ENCODE assay signal across 23 cellular contexts in genomic region chr11:66302656-66303055, GRCh38. TPM values are rescaled to one million over a fixed set of nuclear protein-coding genes. Genes with fewer than 3 reads are reported as not detected.
DNase-seq lines count a peak whose midpoint lies in the region; ATAC-seq, FAIRE-seq and TF ChIP-seq lines count a peak whose summit lies in the region.
"Had no signal": no experiment of that assay in that cellular context is flagged by ENCODE, and none has a peak within 500 bp of the region (broad histone marks: within the 10 kb centered on the region; RNA-seq: fewer than 3 reads in every experiment).

No MANE protein-coding gene starts in this region.

- TF ChIP-seq EP300 in K562 (IDR thresholded peaks at IDR 0.05; ENCODE audit: low read length) (no peak), gastroesophageal sphincter (IDR thresholded peaks at IDR 0.05) (no peak)

- H3K9me3 Mint-ChIP-seq in neural progenitor cell: no peaks in the 10 kb centered on the region
- H3K9me3 Mint-ChIP-seq: CD8-positive, alpha-beta memory T cell; HFFc6 had no signal

- intact Hi-C loops in IMR-90 (cut with micrococcal nuclease) (no loop called here), K562 (cut with micrococcal nuclease) (no loop called here)

- H3K4me2 ChIP-seq in IMR-90 (ENCODE audit: low read depth, low read length) (no peak overlapping the region), K562 (ENCODE audit: insufficient read depth, low read length) (no peak overlapping the region), neural progenitor cell (no peak overlapping the region)

- peaks cover 20% of the 10 kb centered on the region for H3K27me3 Mint-ChIP-seq in neural progenitor cell (ENCODE audit: insufficient read depth, low read depth)
- H3K27me3 Mint-ChIP-seq: CD8-positive, alpha-beta memory T cell had no signal

- no peak for TF ChIP-seq CTCF in IMR-90 (conservative IDR thresholded peaks at IDR 0.05; ENCODE audit: low read depth, low read length)
- TF ChIP-seq CTCF in K562 (IDR thresholded peaks at IDR 0.05 in 2 of 3, conservative IDR thresholded peaks at IDR 0.05 in 1 of 3; ENCODE audit: insufficient read depth in 2 of 3, low read depth in 1 of 3, low read length in 3 of 3): no peak
- no peak for TF ChIP-seq CTCF in neural progenitor cell (IDR thresholded peaks at IDR 0.05)
- TF ChIP-seq CTCF in gastroesophageal sphincter (IDR thresholded peaks at IDR 0.05): no peak

- no peaks in the 10 kb centered on the region for H4K20me1 ChIP-seq in IMR-90 (ENCODE audit: insufficient read depth, low read length)
- H4K20me1 ChIP-seq in K562 (replicated peaks; ENCODE audit: control insufficient read depth, insufficient read depth, low read length): no peaks in the 10 kb centered on the region
- no peaks in the 10 kb centered on the region for H4K20me1 ChIP-seq in neural progenitor cell (ENCODE audit: low read depth)

- no peak overlapping the region for H4K8ac ChIP-seq in IMR-90 (ENCODE audit: low read depth in 2 of 2, low read length in 2 of 2)

- BruUV-seq in IMR-90 (replicated peaks; lab: Mats Ljungman, UMichigan): no TSS peak
- BruUV-seq in K562 (replicated peaks; lab: Mats Ljungman, UMichigan): no TSS peak

- no peak overlapping the region for H3K4me3 Mint-ChIP-seq in neural progenitor cell
- H3K4me3 Mint-ChIP-seq: CD4-positive, CD25-positive, alpha-beta regulatory T cell; CD8-positive, alpha-beta memory T cell; HFFc6 had no signal

- H3K36me3 ChIP-seq in H7 (replicated peaks; ENCODE audit: control insufficient read depth, insufficient read depth, low read length): no peaks in the 10 kb centered on the region
- no peaks in the 10 kb centered on the region for H3K36me3 ChIP-seq in IMR-90 (ENCODE audit: control insufficient read depth, insufficient read depth, low read length)
- H3K36me3 ChIP-seq in K562 (ENCODE audit: control insufficient read depth, insufficient read depth, low read length): no peaks in the 10 kb centered on the region
- no peaks in the 10 kb centered on the region for H3K36me3 ChIP-seq in neural progenitor cell
- no peaks in the 10 kb centered on the region for H3K36me3 ChIP-seq in gastroesophageal sphincter
- no peaks in the 10 kb centered on the region for H3K36me3 ChIP-seq in MG63
- H3K36me3 ChIP-seq: BE2C had no signal

- no peak overlapping the region for H3K18ac ChIP-seq in IMR-90 (ENCODE audit: low read depth, low read length)

- H3K4me3 ChIP-seq in H7 (ENCODE audit: insufficient read depth, low read depth, low read length) (no peak overlapping the region), IMR-90 (ENCODE audit: insufficient read depth, low read depth, low read length) (no peak overlapping the region), K562 (no peak overlapping the region), neural progenitor cell (no peak overlapping the region), gastroesophageal sphincter (no peak overlapping the region), MG63 (no peak overlapping the region)
- H3K4me3 ChIP-seq: GM12878 had no signal

- no peak overlapping the region for H2BK5ac ChIP-seq in IMR-90 (ENCODE audit: low read depth, low read length, poor library complexity, severe bottlenecking)

- no peak for FAIRE-seq in K562 (lab: Jason Lieb, UNC)
- FAIRE-seq: A204.1, GM12878, HepG2 had no signal

- H3K56ac ChIP-seq in IMR-90 (ENCODE audit: extremely low read depth, insufficient read depth, low read length): no peak overlapping the region

- H3K79me2 ChIP-seq in K562 (ENCODE audit: control insufficient read depth, insufficient read depth, low read length): no peaks in the 10 kb centered on the region
- no peaks in the 10 kb centered on the region for H3K79me2 ChIP-seq in neural progenitor cell (ENCODE audit: low read depth)

- H3F3A ChIP-seq in neural progenitor cell (ENCODE audit: low read depth): peaks cover 1% of the 10 kb centered on the region

- H3K9me3 ChIP-seq in IMR-90 (ENCODE audit: control insufficient read depth, insufficient read depth, low read length) (no peaks in the 10 kb centered on the region), K562 (replicated peaks; ENCODE audit: control insufficient read depth, insufficient read depth, low read depth, low read length) (no peaks in the 10 kb centered on the region), neural progenitor cell (ENCODE audit: low read depth) (no peaks in the 10 kb centered on the region), gastroesophageal sphincter (no peaks in the 10 kb centered on the region), MG63 (no peaks in the 10 kb centered on the region)
- H3K9me3 ChIP-seq: BE2C had no signal

- H3K9ac ChIP-seq in IMR-90 (ENCODE audit: low read depth, low read length) (no peak overlapping the region), K562 (ENCODE audit: insufficient read depth in 1 of 2, low read depth in 2 of 2, low read length in 2 of 2) (no peak overlapping the region), neural progenitor cell (no peak overlapping the region)

- no peak overlapping the region for H4K5ac ChIP-seq in IMR-90 (ENCODE audit: low read depth, low read length)

- no peak overlapping the region for H2BK120ac ChIP-seq in IMR-90 (ENCODE audit: low read depth, low read length)

- TF ChIP-seq RAD21 in IMR-90 (IDR thresholded peaks at IDR 0.05; ENCODE audit: low read length) (no peak), K562 (CRISPR knock-in tag; conservative IDR thresholded peaks at IDR 0.05 in 1 of 2, IDR thresholded peaks at IDR 0.05 in 1 of 2) (no peak)

- peak overlapping the region; percentile 63 for H2AFZ ChIP-seq in IMR-90 (replicated peaks; ENCODE audit: low read length, poor library complexity)
- no peak overlapping the region for H2AFZ ChIP-seq in K562 (ENCODE audit: low read depth, low read length)
- H2AFZ ChIP-seq in neural progenitor cell (replicated peaks): no peak overlapping the region

- H3K4me1 Mint-ChIP-seq in neural progenitor cell: peaks cover 3% of the 10 kb centered on the region
- H3K4me1 Mint-ChIP-seq: CD4-positive, CD25-positive, alpha-beta regulatory T cell; CD8-positive, alpha-beta memory T cell had no signal

- POLR2A ChIA-PET in IMR-90 (lab: Charles Lee; ENCODE audit: unreplicated experiment): no interaction called here
- POLR2A ChIA-PET in K562 (lab: Yijun Ruan, JAX): interaction anchor here (1.0 to 1.5 kb wide), 2 partner anchors 10 to 14 kb away, joined by 3 to 5 read pairs; partner anchors contain the start of gene YIF1A

- no peaks in the 10 kb centered on the region for H3K79me1 ChIP-seq in IMR-90 (ENCODE audit: low read depth in 1 of 2, low read length in 2 of 2)

- WGBS in IMR-90 (ENCODE audit: extremely low coverage in 2 of 2, insufficient read length in 1 of 2), 2 experiments: 72% methylated on average over 3 of the region's 12 CpGs; no CpG with 5 or more reads in 1 of the 2 experiments
- 32% methylated on average over 12 of the region's 12 CpGs for WGBS in K562 (ENCODE audit: insufficient coverage, low coverage, missing lambda C conversion rate)
- 76 to 82% methylated on average over 8 to 12 of the region's 12 CpGs for WGBS in gastroesophageal sphincter (ENCODE audit: low coverage in 1 of 2), 2 donors

- dilution Hi-C loops in IMR-90 (cut with HindIII; ENCODE audit: low sequenced_read_pairs, unreplicated experiment): no loop called here

- H4K91ac ChIP-seq in IMR-90 (ENCODE audit: insufficient read depth, low read depth, low read length): no peak overlapping the region

- CTCF ChIA-PET in IMR-90 (lab: Yijun Ruan, JAX): interaction anchor here (0.9 kb wide), 1 partner anchor 86 kb away, joined by 3 read pairs; no protein-coding TSS in a partner anchor
- CTCF ChIA-PET in K562 (lab: Yijun Ruan, JAX; ENCODE audit: low intra/inter-chr PET ratio): no interaction called here

- H3K36me3 Mint-ChIP-seq in neural progenitor cell: no peaks in the 10 kb centered on the region
- H3K36me3 Mint-ChIP-seq: CD4-positive, CD25-positive, alpha-beta regulatory T cell; CD8-positive, alpha-beta memory T cell had no signal

- H2BK15ac ChIP-seq in IMR-90 (ENCODE audit: low read depth, low read length): no peak overlapping the region

- TF ChIP-seq POLR2A in IMR-90 (IDR thresholded peaks at IDR 0.05; ENCODE audit: low read depth, low read length) (no peak), K562 (conservative IDR thresholded peaks at IDR 0.05) (no peak), gastroesophageal sphincter (IDR thresholded peaks at IDR 0.05) (no peak)

- no peak overlapping the region for H2AK9ac ChIP-seq in IMR-90 (replicated peaks; ENCODE audit: low read depth, low read length, poor library complexity)

- no peak overlapping the region for H2AK5ac ChIP-seq in IMR-90 (ENCODE audit: low read depth, low read length)

- ATAC-seq in IMR-90 (ENCODE audit: low read depth): no peak
- no peak; the same call in 2 of the 3 replicates for ATAC-seq in K562
- no peak for ATAC-seq in gastroesophageal sphincter
- ATAC-seq: GM12878, HepG2 had no signal

- H3K9me1 ChIP-seq in IMR-90 (ENCODE audit: insufficient read depth, low read length) (no peaks in the 10 kb centered on the region; the same call in 1 of the 2 replicates), K562 (ENCODE audit: control insufficient read depth, insufficient read depth, low read length) (peaks cover 3% of the 10 kb centered on the region)

- peak overlapping the region; percentile 29 for H3K27ac Mint-ChIP-seq in neural progenitor cell
- H3K27ac Mint-ChIP-seq: CD4-positive, CD25-positive, alpha-beta regulatory T cell; HFFc6 had no signal

- peak; percentile 43 for DNase-seq in H7
- DNase-seq in IMR-90: no peak
- no peak for DNase-seq in K562 (ENCODE audit: extremely low read depth in 1 of 4, low spot score in 3 of 4)
- no peak for DNase-seq in neural progenitor cell (ENCODE audit: low spot score)
- DNase-seq in NCI-H1417 treated with DMSO at 0.1 percent for 48 hours (lab: John Stamatoyannopoulos, UW): no peak
- no peak for DNase-seq in MG63
- DNase-seq: ACHN; BE2C; C1 segment of cervical spinal cord; CD4-positive, CD25-positive, alpha-beta regulatory T cell; CD8-positive, alpha-beta memory T cell; COR-L47; DMS 273 treated with DMSO at 0.1 percent for 48 hours; DMS53; DND-41; EL; HCEC 1CT; HFFc6 had no signal

- no peak overlapping the region for H3K23ac ChIP-seq in IMR-90 (ENCODE audit: low read depth, low read length)

- in situ Hi-C loops in IMR-90 (cut with MboI; ENCODE audit: low sequenced_read_pairs): no loop called here
- in situ Hi-C loops in K562 (cut with MboI): no loop called here

- no peaks in the 10 kb centered on the region for H3K27me3 ChIP-seq in H7 (ENCODE audit: control insufficient read depth, insufficient read depth, low read length)
- peaks cover 19% of the 10 kb centered on the region for H3K27me3 ChIP-seq in IMR-90 (ENCODE audit: control insufficient read depth, insufficient read depth, low read length)
- peaks cover 0 to 1% of the 10 kb centered on the region in 2 experiments; a peak in 1 of 5 replicates for H3K27me3 ChIP-seq in K562 (ENCODE audit: control insufficient read depth in 2 of 2, insufficient read depth in 2 of 2, low read length in 2 of 2)
- H3K27me3 ChIP-seq in neural progenitor cell: peaks cover 7% of the 10 kb centered on the region
- H3K27me3 ChIP-seq in gastroesophageal sphincter: no peaks in the 10 kb centered on the region
- H3K27me3 ChIP-seq in MG63: no peaks in the 10 kb centered on the region
- H3K27me3 ChIP-seq: BE2C had no signal

- H3K27ac ChIP-seq in IMR-90 (ENCODE audit: insufficient read depth, low read length) (no peak overlapping the region), K562 (ENCODE audit: extremely low read depth, low read depth, low read length) (no peak overlapping the region), neural progenitor cell (no peak overlapping the region), gastroesophageal sphincter (no peak overlapping the region)

- H3K4ac ChIP-seq in IMR-90 (ENCODE audit: low read depth, low read length): no peak overlapping the region

- H3K14ac ChIP-seq in IMR-90 (replicated peaks; ENCODE audit: low read depth, low read length): no peak overlapping the region

- H3K4me1 ChIP-seq in IMR-90 (ENCODE audit: control insufficient read depth, insufficient read depth, low read length) (no peaks in the 10 kb centered on the region), K562 (replicated peaks in 1 of 2; ENCODE audit: control insufficient read depth in 2 of 2, insufficient read depth in 2 of 2, low read length in 2 of 2) (0 out of 5 replicates have a peak, but pooled peaks cover 0 to 6% of the 10 kb centered on the region in 2 experiments), neural progenitor cell (no peaks in the 10 kb centered on the region), gastroesophageal sphincter (no peaks in the 10 kb centered on the region)
- H3K4me1 ChIP-seq: BE2C had no signal

- no peak overlapping the region for H2BK20ac ChIP-seq in IMR-90 (ENCODE audit: low read depth, low read length)

RNA-seq across cellular contexts. Expression of gene TMEM151A, which starts 11.0 kb away (rescaled TPM):
- 0.42 and 0.85 TPM in 2 replicates for total RNA-seq in H7 (2014; rRNA removed; shearing (Covaris generic))
- total RNA-seq in IMR-90 (2012; rRNA removed) (not detected in 2 replicates), K562 (2014; rRNA removed) (not detected in 2 replicates), K562 (2014; rRNA removed; fragmentation: Illumina TruSeq; extraction: Trizol) (not detected in 2 replicates), K562 (2015; rRNA removed; fragmentation: Illumina TruSeq; extraction: Trizol) (not detected in 2 replicates), K562 (2021) (not detected in 2 replicates), neural progenitor cell (ENCODE audit: low replicate concordance) (0.03 TPM in 1 of 2 replicates, not detected in the other), gastroesophageal sphincter (under 1 TPM in 1 of 4 donors, not detected in 3; 0.66 TPM)
- polyA plus RNA-seq in IMR-90 (2012; rRNA removed) (0.03 and 0.07 TPM in 2 replicates), K562 (2011; rRNA removed) (not detected in 2 replicates), K562 (2014; fragmentation: Illumina TruSeq; extraction: Trizol) (not detected in 2 replicates), K562 (2014; fragmentation: Nextera tagmentation; extraction: Ambion mirVana) (not detected), K562 (2014; rRNA removed) (not detected in 2 replicates)
- polyA plus RNA-seq in IMR-90 (2012; cell fraction: cytosol; rRNA removed): 0.04 and 0.18 TPM in 2 replicates
- 0.11 and 0.21 TPM in 2 replicates for polyA plus RNA-seq in IMR-90 (2012; cell fraction: nucleus; rRNA removed; ENCODE audit: low replicate concordance)
- not detected in 2 replicates for total RNA-seq in K562 (2011; cell fraction: chromatin; rRNA removed; ENCODE audit: low replicate concordance)
- not detected in 2 replicates for total RNA-seq in K562 (2011; cell fraction: nucleolus; rRNA removed)
- total RNA-seq in K562 (2011; cell fraction: nucleoplasm; rRNA removed): not detected in 2 replicates
- 0.01 TPM in 1 of 2 replicates, not detected in the other for polyA plus RNA-seq in K562 (2011; cell fraction: cytosol; rRNA removed)
- not detected in 2 replicates for polyA plus RNA-seq in K562 (2011; cell fraction: nucleus; rRNA removed)
- not detected in 2 replicates for polyA plus RNA-seq in K562 (2012)
- polyA minus RNA-seq in K562 (2011; rRNA and poly(A)+ RNA removed): not detected in 2 replicates
- not detected in 2 replicates for polyA minus RNA-seq in K562 (2011; cell fraction: cytosol; rRNA and poly(A)+ RNA removed)
- polyA minus RNA-seq in K562 (2011; cell fraction: nucleus; rRNA and poly(A)+ RNA removed): 0.13 TPM in 1 of 2 replicates, not detected in the other
- total RNA-seq in MG63 (2014; rRNA removed; shearing (Covaris generic); ENCODE audit: low replicate concordance): 0.56 TPM in 1 of 2 replicates, not detected in the other
- total RNA-seq: CD4-positive, CD25-positive, alpha-beta regulatory T cell; CD8-positive, alpha-beta memory T cell; GM12878 had no signal
- polyA plus RNA-seq: CD4-positive, CD25-positive, alpha-beta regulatory T cell; CD8-positive, alpha-beta memory T cell; GM12878 had no signal

RNA-seq across cellular contexts. Expression of gene YIF1A, which starts 13.7 kb away (rescaled TPM):
- 117 and 125 TPM in 2 replicates for total RNA-seq in H7 (2014; rRNA removed; shearing (Covaris generic))
- total RNA-seq in IMR-90 (2012; rRNA removed): 128 and 134 TPM in 2 replicates
- polyA plus RNA-seq in IMR-90 (2012; rRNA removed): 207 and 219 TPM in 2 replicates
- 235 and 292 TPM in 2 replicates for polyA plus RNA-seq in IMR-90 (2012; cell fraction: cytosol; rRNA removed)
- polyA plus RNA-seq in IMR-90 (2012; cell fraction: nucleus; rRNA removed; ENCODE audit: low replicate concordance): 160 and 316 TPM in 2 replicates
- total RNA-seq in K562 (2011; cell fraction: chromatin; rRNA removed; ENCODE audit: low replicate concordance): 49.3 and 178 TPM in 2 replicates
- total RNA-seq in K562 (2011; cell fraction: nucleolus; rRNA removed): 331 and 338 TPM in 2 replicates
- total RNA-seq in K562 (2011; cell fraction: nucleoplasm; rRNA removed): 162 and 163 TPM in 2 replicates
- total RNA-seq in K562 (2014; rRNA removed): 121 and 158 TPM in 2 replicates
- total RNA-seq in K562 (2014; rRNA removed; fragmentation: Illumina TruSeq; extraction: Trizol): 29.4 and 39.3 TPM in 2 replicates
- 44.8 and 51.6 TPM in 2 replicates for total RNA-seq in K562 (2015; rRNA removed; fragmentation: Illumina TruSeq; extraction: Trizol)
- 108 and 120 TPM in 2 replicates for total RNA-seq in K562 (2021)
- polyA plus RNA-seq in K562 (2011; rRNA removed): 77.2 and 108 TPM in 2 replicates
- 234 and 367 TPM in 2 replicates for polyA plus RNA-seq in K562 (2011; cell fraction: cytosol; rRNA removed)
- polyA plus RNA-seq in K562 (2011; cell fraction: nucleus; rRNA removed): 162 and 217 TPM in 2 replicates
- polyA plus RNA-seq in K562 (2012): 106 and 144 TPM in 2 replicates
- polyA plus RNA-seq in K562 (2014; fragmentation: Illumina TruSeq; extraction: Trizol): 111 and 119 TPM in 2 replicates
- polyA plus RNA-seq in K562 (2014; fragmentation: Nextera tagmentation; extraction: Ambion mirVana): 10 to 100 TPM in 1 of 2 experiments, 1 to 10 TPM in 1; 8.6 to 33.6 TPM
- polyA plus RNA-seq in K562 (2014; rRNA removed): 83.6 and 96.7 TPM in 2 replicates
- polyA minus RNA-seq in K562 (2011; rRNA and poly(A)+ RNA removed): 84.7 and 117 TPM in 2 replicates
- polyA minus RNA-seq in K562 (2011; cell fraction: cytosol; rRNA and poly(A)+ RNA removed): 120 and 144 TPM in 2 replicates
- 46.6 and 57.5 TPM in 2 replicates for polyA minus RNA-seq in K562 (2011; cell fraction: nucleus; rRNA and poly(A)+ RNA removed)
- total RNA-seq in neural progenitor cell (ENCODE audit: low replicate concordance): 19.0 and 41.0 TPM in 2 replicates
- 10 to 100 TPM; 39.4 to 79.3 (median 64.5) TPM for total RNA-seq in gastroesophageal sphincter
- 217 and 220 TPM in 2 replicates for total RNA-seq in MG63 (2014; rRNA removed; shearing (Covaris generic); ENCODE audit: low replicate concordance)

RNA-seq across cellular contexts. Expression of gene CD248, which starts 14.2 kb away (rescaled TPM):
- 0.83 and 1.4 TPM in 2 replicates for total RNA-seq in H7 (2014; rRNA removed; shearing (Covaris generic))
- total RNA-seq in IMR-90 (2012; rRNA removed) (19.5 and 25.6 TPM in 2 replicates), K562 (2014; rRNA removed) (not detected in 2 replicates), K562 (2014; rRNA removed; fragmentation: Illumina TruSeq; extraction: Trizol) (not detected in 2 replicates), K562 (2015; rRNA removed; fragmentation: Illumina TruSeq; extraction: Trizol) (not detected in 2 replicates), K562 (2021) (0.09 and 0.20 TPM in 2 replicates), neural progenitor cell (ENCODE audit: low replicate concordance) (0.62 and 0.99 TPM in 2 replicates), gastroesophageal sphincter (10 to 100 TPM; 23.1 to 68.2 (median 27.0) TPM)
- polyA plus RNA-seq in IMR-90 (2012; rRNA removed) (209 and 223 TPM in 2 replicates), K562 (2011; rRNA removed) (not detected in 2 replicates), K562 (2014; fragmentation: Illumina TruSeq; extraction: Trizol) (not detected in 2 replicates), K562 (2014; fragmentation: Nextera tagmentation; extraction: Ambion mirVana) (not detected), K562 (2014; rRNA removed) (not detected in 2 replicates)
- polyA plus RNA-seq in IMR-90 (2012; cell fraction: cytosol; rRNA removed): 280 and 375 TPM in 2 replicates
- 114 and 198 TPM in 2 replicates for polyA plus RNA-seq in IMR-90 (2012; cell fraction: nucleus; rRNA removed; ENCODE audit: low replicate concordance)
- total RNA-seq in K562 (2011; cell fraction: chromatin; rRNA removed; ENCODE audit: low replicate concordance): not detected in 2 replicates
- total RNA-seq in K562 (2011; cell fraction: nucleolus; rRNA removed): not detected in 2 replicates
- not detected in 2 replicates for total RNA-seq in K562 (2011; cell fraction: nucleoplasm; rRNA removed)
- not detected in 2 replicates for polyA plus RNA-seq in K562 (2011; cell fraction: cytosol; rRNA removed)
- polyA plus RNA-seq in K562 (2011; cell fraction: nucleus; rRNA removed): not detected in 2 replicates
- polyA plus RNA-seq in K562 (2012): 0.04 TPM in 1 of 2 replicates, not detected in the other
- polyA minus RNA-seq in K562 (2011; rRNA and poly(A)+ RNA removed): not detected in 2 replicates
- polyA minus RNA-seq in K562 (2011; cell fraction: cytosol; rRNA and poly(A)+ RNA removed): not detected in 2 replicates
- not detected in 2 replicates for polyA minus RNA-seq in K562 (2011; cell fraction: nucleus; rRNA and poly(A)+ RNA removed)
- not detected in 2 replicates for total RNA-seq in MG63 (2014; rRNA removed; shearing (Covaris generic); ENCODE audit: low replicate concordance)
- total RNA-seq: H4 had no signal

RNA-seq across cellular contexts. Expression of gene CNIH2, which starts 24.7 kb away (rescaled TPM):
- 3.5 and 12.0 TPM in 2 replicates for total RNA-seq in H7 (2014; rRNA removed; shearing (Covaris generic))
- total RNA-seq in IMR-90 (2012; rRNA removed) (0.54 and 0.83 TPM in 2 replicates), K562 (2014; rRNA removed) (0.61 TPM in 1 of 2 replicates, not detected in the other), K562 (2014; rRNA removed; fragmentation: Illumina TruSeq; extraction: Trizol) (not detected in 2 replicates), K562 (2015; rRNA removed; fragmentation: Illumina TruSeq; extraction: Trizol) (0.11 and 0.40 TPM in 2 replicates), K562 (2021) (0.89 and 1.1 TPM in 2 replicates), neural progenitor cell (ENCODE audit: low replicate concordance) (5.6 and 5.7 TPM in 2 replicates), gastroesophageal sphincter (1 to 10 TPM in 1 of 4 donors, not detected in 3; 1.1 TPM)
- polyA plus RNA-seq in IMR-90 (2012; rRNA removed) (3.4 and 5.2 TPM in 2 replicates), K562 (2011; rRNA removed) (0.26 and 0.30 TPM in 2 replicates), K562 (2014; fragmentation: Illumina TruSeq; extraction: Trizol) (0.36 and 0.65 TPM in 2 replicates), K562 (2014; fragmentation: Nextera tagmentation; extraction: Ambion mirVana) (not detected), K562 (2014; rRNA removed) (0.27 and 0.55 TPM in 2 replicates)
- 3.2 and 6.7 TPM in 2 replicates for polyA plus RNA-seq in IMR-90 (2012; cell fraction: cytosol; rRNA removed)
- 4.2 and 9.4 TPM in 2 replicates for polyA plus RNA-seq in IMR-90 (2012; cell fraction: nucleus; rRNA removed; ENCODE audit: low replicate concordance)
- 0.92 and 2.0 TPM in 2 replicates for total RNA-seq in K562 (2011; cell fraction: chromatin; rRNA removed; ENCODE audit: low replicate concordance)
- total RNA-seq in K562 (2011; cell fraction: nucleolus; rRNA removed): 0.92 and 1.7 TPM in 2 replicates
- total RNA-seq in K562 (2011; cell fraction: nucleoplasm; rRNA removed): 0.95 and 1.2 TPM in 2 replicates
- 0.52 and 0.69 TPM in 2 replicates for polyA plus RNA-seq in K562 (2011; cell fraction: cytosol; rRNA removed)
- 1.1 and 1.7 TPM in 2 replicates for polyA plus RNA-seq in K562 (2011; cell fraction: nucleus; rRNA removed)
- polyA plus RNA-seq in K562 (2012): 0.52 and 0.57 TPM in 2 replicates
- not detected in 2 replicates for polyA minus RNA-seq in K562 (2011; rRNA and poly(A)+ RNA removed)
- polyA minus RNA-seq in K562 (2011; cell fraction: cytosol; rRNA and poly(A)+ RNA removed): not detected in 2 replicates
- 0.13 TPM in 1 of 2 replicates, not detected in the other for polyA minus RNA-seq in K562 (2011; cell fraction: nucleus; rRNA and poly(A)+ RNA removed)
- not detected in 2 replicates for total RNA-seq in MG63 (2014; rRNA removed; shearing (Covaris generic); ENCODE audit: low replicate concordance)
- polyA plus RNA-seq: CD4-positive, CD25-positive, alpha-beta regulatory T cell; CD8-positive, alpha-beta memory T cell had no signal

RNA-seq across cellular contexts. Expression of gene RIN1, which starts 33.6 kb away (rescaled TPM):
- total RNA-seq in H7 (2014; rRNA removed; shearing (Covaris generic)): 7.2 and 9.6 TPM in 2 replicates
- total RNA-seq in IMR-90 (2012; rRNA removed) (9.9 and 10.6 TPM in 2 replicates), K562 (2014; rRNA removed) (0.73 and 0.90 TPM in 2 replicates), K562 (2014; rRNA removed; fragmentation: Illumina TruSeq; extraction: Trizol) (0.25 TPM in 1 of 2 replicates, not detected in the other), K562 (2015; rRNA removed; fragmentation: Illumina TruSeq; extraction: Trizol) (0.34 and 0.47 TPM in 2 replicates), K562 (2021) (0.40 and 1.2 TPM in 2 replicates), neural progenitor cell (ENCODE audit: low replicate concordance) (0.56 and 2.6 TPM in 2 replicates), gastroesophageal sphincter (1 to 10 TPM; 3.8 to 9.3 (median 4.7) TPM)
- polyA plus RNA-seq in IMR-90 (2012; rRNA removed) (20.8 and 27.1 TPM in 2 replicates), K562 (2011; rRNA removed) (0.20 and 0.35 TPM in 2 replicates), K562 (2014; fragmentation: Illumina TruSeq; extraction: Trizol) (0.36 and 0.43 TPM in 2 replicates), K562 (2014; fragmentation: Nextera tagmentation; extraction: Ambion mirVana) (under 1 TPM in 1 of 2 experiments, not detected in 1; 0.01 TPM), K562 (2014; rRNA removed) (0.26 and 0.48 TPM in 2 replicates)
- polyA plus RNA-seq in IMR-90 (2012; cell fraction: cytosol; rRNA removed): 19.8 and 26.9 TPM in 2 replicates
- polyA plus RNA-seq in IMR-90 (2012; cell fraction: nucleus; rRNA removed; ENCODE audit: low replicate concordance): 58.8 and 120 TPM in 2 replicates
- 0.74 and 1.8 TPM in 2 replicates for total RNA-seq in K562 (2011; cell fraction: chromatin; rRNA removed; ENCODE audit: low replicate concordance)
- 0.79 and 1.2 TPM in 2 replicates for total RNA-seq in K562 (2011; cell fraction: nucleolus; rRNA removed)
- 1.1 and 1.2 TPM in 2 replicates for total RNA-seq in K562 (2011; cell fraction: nucleoplasm; rRNA removed)
- polyA plus RNA-seq in K562 (2011; cell fraction: cytosol; rRNA removed): 0.21 and 1.2 TPM in 2 replicates
- 2.0 and 3.7 TPM in 2 replicates for polyA plus RNA-seq in K562 (2011; cell fraction: nucleus; rRNA removed)
- polyA plus RNA-seq in K562 (2012): 0.76 and 1.3 TPM in 2 replicates
- 0.15 TPM in 1 of 2 replicates, not detected in the other for polyA minus RNA-seq in K562 (2011; rRNA and poly(A)+ RNA removed)
- 0.29 and 1.3 TPM in 2 replicates for polyA minus RNA-seq in K562 (2011; cell fraction: cytosol; rRNA and poly(A)+ RNA removed)
- 0.67 and 1.2 TPM in 2 replicates for polyA minus RNA-seq in K562 (2011; cell fraction: nucleus; rRNA and poly(A)+ RNA removed)
- 45.3 and 65.7 TPM in 2 replicates for total RNA-seq in MG63 (2014; rRNA removed; shearing (Covaris generic); ENCODE audit: low replicate concordance)
